In genomic region chr9:31243386-31243785, GRCh38 we compare ENCODE assay signal across 32 cellular contexts.
"Had no signal": no experiment of that assay in that cellular context is flagged by ENCODE, and none has a peak within 500 bp of the region (broad histone marks: within the 10 kb centered on the region; RNA-seq: fewer than 3 reads in every experiment).

No MANE protein-coding gene starts in this region.

- H3K36me3 ChIP-seq: colonic mucosa, heart right ventricle, neutrophil, right atrium auricular region, stomach, tibial artery had no signal

- H3K27ac Mint-ChIP-seq: dendritic cell treated with granulocyte-macrophage colony-stimulating factor and Interleukin-4, amounts not matched to agents 40 ng/mL and 50 ng/mL, for 4 days; endodermal cell; immature natural killer cell; mesothelial cell of epicardium; nephron progenitor cell; progenitor cell of endocrine pancreas; stimulated activated effector memory CD8-positive, alpha-beta T cell treated with anti-CD3 and anti-CD28 coated beads, Interleukin-12 subunit alpha, Interleukin-12 subunit beta, amount 100 ng/mL, for 72 hours; type B pancreatic cell had no signal

- H2AFZ ChIP-seq: parathyroid adenoma had no signal

- H3K27me3 ChIP-seq: colonic mucosa, foreskin keratinocyte, heart right ventricle, neutrophil, right atrium auricular region, stomach, testis, tibial artery had no signal

- H3K9me3 Mint-ChIP-seq: endodermal cell; nephron progenitor cell; stimulated activated effector memory CD8-positive, alpha-beta T cell treated with anti-CD3 and anti-CD28 coated beads, Interleukin-12 subunit alpha, Interleukin-12 subunit beta, amount 100 ng/mL, for 72 hours had no signal

- ATAC-seq: esophagus mucosa; foreskin keratinocyte; heart right ventricle; left lobe of liver; mucosa of descending colon; naive thymus-derived CD4-positive, alpha-beta T cell; sciatic nerve; stimulated activated effector memory CD8-positive, alpha-beta T cell treated with anti-CD3 and anti-CD28 coated beads, Interleukin-12 subunit alpha, Interleukin-12 subunit beta, amount 100 ng/mL, for 72 hours had no signal

- H3K27me3 Mint-ChIP-seq: dendritic cell treated with granulocyte-macrophage colony-stimulating factor and Interleukin-4, amounts not matched to agents 40 ng/mL and 50 ng/mL, for 4 days; naive thymus-derived CD4-positive, alpha-beta T cell; progenitor cell of endocrine pancreas; type B pancreatic cell had no signal

- H3K27ac ChIP-seq: colonic mucosa, epithelial cell of prostate, foreskin keratinocyte, heart right ventricle, neutrophil, parathyroid adenoma, right atrium auricular region, stomach, testis, tibial artery had no signal

- H3K4me3 ChIP-seq: colonic mucosa, heart right ventricle, mucosa of descending colon, right atrium auricular region, stomach, testis, tibial artery had no signal

- H3K4me1 ChIP-seq: colonic mucosa, foreskin keratinocyte, heart right ventricle, parathyroid adenoma, right atrium auricular region, stomach, testis, tibial artery had no signal

- DNase-seq: central memory CD4-positive, alpha-beta T cell; colonic mucosa; effector CD8-positive, alpha-beta T cell; endodermal cell; foreskin keratinocyte; glutamatergic neuron; heart right ventricle; hypothalamus; immature natural killer cell; islet precursor cell; mesenchymal stem cell; mucosa of descending colon; naive thymus-derived CD4-positive, alpha-beta T cell; nephron progenitor cell; stimulated activated CD4-positive, alpha-beta T cell treated with anti-CD3 and anti-CD28 coated beads, Interleukin-2, amount 100 ng/mL, for 24 hours; stimulated activated CD4-positive, alpha-beta T cell treated with anti-CD3 and anti-CD28 coated beads, Interleukin-4, amount 100 ng/mL, for 24 hours; stimulated activated naive CD4-positive, alpha-beta T cell treated with Interleukin-2 at 50 U/mL for 16 hours; stomach; testis; tibial artery had no signal

- H3K9ac ChIP-seq: parathyroid adenoma had no signal

- H3K79me2 ChIP-seq: parathyroid adenoma had no signal

- H3K9me3 ChIP-seq: colonic mucosa, heart right ventricle, mucosa of descending colon, neutrophil, right atrium auricular region, stomach, testis, tibial artery had no signal

- H3K4me1 Mint-ChIP-seq: immature natural killer cell; nephron progenitor cell; stimulated activated effector memory CD8-positive, alpha-beta T cell treated with anti-CD3 and anti-CD28 coated beads, Interleukin-12 subunit alpha, Interleukin-12 subunit beta, amount 100 ng/mL, for 72 hours had no signal

- H3K4me3 Mint-ChIP-seq: dendritic cell treated with granulocyte-macrophage colony-stimulating factor and Interleukin-4, amounts not matched to agents 40 ng/mL and 50 ng/mL, for 4 days; endodermal cell; immature natural killer cell; mesothelial cell of epicardium; naive thymus-derived CD4-positive, alpha-beta T cell; nephron progenitor cell; stimulated activated effector memory CD8-positive, alpha-beta T cell treated with anti-CD3 and anti-CD28 coated beads, Interleukin-12 subunit alpha, Interleukin-12 subunit beta, amount 100 ng/mL, for 72 hours; type B pancreatic cell had no signal

- H3K36me3 Mint-ChIP-seq: immature natural killer cell; mesothelial cell of epicardium; stimulated activated effector memory CD8-positive, alpha-beta T cell treated with anti-CD3 and anti-CD28 coated beads, Interleukin-12 subunit alpha, Interleukin-12 subunit beta, amount 100 ng/mL, for 72 hours; type B pancreatic cell had no signal
